ENCODE assay signal across 10 cellular contexts in the genomic region with DNA sequence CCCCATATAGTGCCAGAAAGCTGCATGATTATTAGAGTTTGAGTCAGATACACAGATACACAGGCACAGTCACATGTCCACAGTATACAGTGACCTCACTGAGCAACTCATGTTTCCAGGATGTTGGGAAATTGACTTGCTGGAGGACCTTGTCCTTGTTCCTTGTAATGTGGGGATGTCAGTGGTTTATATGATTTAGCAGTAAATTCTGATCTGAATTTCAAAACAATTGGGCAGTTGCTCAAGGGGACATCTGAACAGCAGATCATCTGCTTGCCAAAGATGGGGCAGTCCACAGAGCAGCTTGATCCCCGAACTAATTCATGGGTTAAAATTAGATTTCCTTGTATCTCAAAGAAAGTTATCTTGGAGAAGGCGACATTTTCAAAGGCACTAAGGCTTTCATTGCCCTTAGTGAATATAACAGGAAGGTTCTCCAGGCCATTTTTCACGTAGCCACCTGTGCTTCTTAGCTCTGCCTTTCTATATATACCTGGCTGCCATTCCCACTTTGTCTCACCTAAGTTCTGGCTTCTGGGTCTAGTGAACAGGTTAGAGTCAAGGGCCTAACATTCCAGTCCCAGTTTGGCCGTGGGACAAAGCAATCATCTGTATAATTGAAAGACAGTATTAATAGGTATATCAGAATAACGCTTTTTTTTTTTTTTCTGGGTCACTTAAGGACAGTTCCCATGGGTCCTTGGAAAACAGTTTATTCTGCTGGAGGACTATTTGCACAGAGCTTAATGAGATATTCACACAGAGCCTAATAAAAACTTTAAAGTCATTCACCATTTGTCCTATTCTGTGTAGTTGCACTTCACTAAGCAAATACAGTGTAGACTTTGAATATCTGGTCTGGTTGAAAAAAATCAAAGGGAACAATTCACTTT.
DNase-seq lines count a peak whose midpoint lies in the region; ATAC-seq, FAIRE-seq and TF ChIP-seq lines count a peak whose summit lies in the region.
"Had no signal": no experiment of that assay in that cellular context is flagged by ENCODE, and none has a peak within 500 bp of the region (broad histone marks: within the 10 kb centered on the region; RNA-seq: fewer than 3 reads in every experiment).

No MANE protein-coding gene starts in this region.

- H3K36me3 ChIP-seq in tibial nerve = peaks cover 0 to 8% (median 0%) of the 10 kb centered on the region in 3 donors

- H3K9me3 ChIP-seq in tibial nerve = no peaks in the 10 kb centered on the region

- TF ChIP-seq POLR2A in tibial nerve (IDR thresholded peaks at IDR 0.05) = no peak

- H3K36me3 Mint-ChIP-seq in WTC11 = no peaks in the 10 kb centered on the region
- no peaks in the 10 kb centered on the region for H3K36me3 Mint-ChIP-seq in glutamatergic neuron (ENCODE audit: unreplicated experiment)
- H3K36me3 Mint-ChIP-seq: memory B cell had no signal

- DNase-seq in NCI-H1694 treated with DMSO at 0.1 percent for 48 hours (lab: John Stamatoyannopoulos, UW) = peak; percentile 18
- no peak for DNase-seq in NCI-H1694 (lab: John Stamatoyannopoulos, UW)
- no peak for DNase-seq in WTC11 (ENCODE audit: low spot score)
- DNase-seq in tibial nerve (ENCODE audit: low spot score in 2 of 2) = peak in 1 of 2 donors; percentile 70
- no peak for DNase-seq in glutamatergic neuron

- no peaks in the 10 kb centered on the region for H3K27me3 ChIP-seq in tibial nerve

- ATAC-seq in WTC11 (no peak), HG02870 (IDR thresholded peaks at IDR 0.05; ENCODE audit: unreplicated experiment) (no peak), GM19395 (IDR thresholded peaks at IDR 0.05; ENCODE audit: unreplicated experiment) (no peak)

- no peaks in the 10 kb centered on the region for H3K4me1 Mint-ChIP-seq in WTC11
- no peaks in the 10 kb centered on the region for H3K4me1 Mint-ChIP-seq in glutamatergic neuron (ENCODE audit: low read depth, unreplicated experiment)
- H3K4me1 Mint-ChIP-seq: B cell, memory B cell had no signal

- peak in 1 of 2 donors; percentile 88 for TF ChIP-seq EP300 in tibial nerve (IDR thresholded peaks at IDR 0.05)

- POLR2A ChIA-PET in WTC11 (lab: Charles Lee) = interaction anchor here (0.7 kb wide), 1 partner anchor 1231 kb away, joined by 4 read pairs; no protein-coding TSS in a partner anchor

- H3K27ac ChIP-seq in tibial nerve = peak overlapping the region; percentile 40 to 90 (median 77)

- FAIRE-seq in islet of Langerhans (lab: Jason Lieb, UNC) = peak; percentile 82

- H3K9me3 Mint-ChIP-seq in WTC11 (no peaks in the 10 kb centered on the region), glutamatergic neuron (ENCODE audit: unreplicated experiment) (no peaks in the 10 kb centered on the region)
- H3K9me3 Mint-ChIP-seq: memory B cell had no signal

- H3K4me3 ChIP-seq in tibial nerve = no peak overlapping the region

- H3K27me3 Mint-ChIP-seq in WTC11 (ENCODE audit: low read depth) (no peaks in the 10 kb centered on the region), glutamatergic neuron (ENCODE audit: unreplicated experiment) (no peaks in the 10 kb centered on the region)
- H3K27me3 Mint-ChIP-seq: B cell, memory B cell had no signal

- peaks cover 0 to 15% (median 8%) of the 10 kb centered on the region in 4 donors for H3K4me1 ChIP-seq in tibial nerve

- WGBS in tibial nerve, 2 donors = 73 to 76% methylated on average over 5 of the region's 5 CpGs

- CTCF ChIA-PET in WTC11 (lab: Charles Lee) = interaction anchor here (1.2 kb wide), 1 partner anchor 116 kb away, joined by 3 read pairs; the partner anchor contains the start of gene HECTD1

- H3K27ac Mint-ChIP-seq in WTC11 = 0 out of 2 replicates have a peak overlapping the region, but pooled peaks have one; percentile 28
- no peak overlapping the region for H3K27ac Mint-ChIP-seq in glutamatergic neuron (ENCODE audit: unreplicated experiment)
- H3K27ac Mint-ChIP-seq: B cell, memory B cell had no signal

- no peak overlapping the region for H3K4me3 Mint-ChIP-seq in WTC11
- no peak overlapping the region for H3K4me3 Mint-ChIP-seq in glutamatergic neuron (ENCODE audit: unreplicated experiment)
- H3K4me3 Mint-ChIP-seq: B cell, memory B cell had no signal

- no peak for TF ChIP-seq CTCF in WTC11 (IDR thresholded peaks at IDR 0.05)
- TF ChIP-seq CTCF in tibial nerve (IDR thresholded peaks at IDR 0.05) = no peak
- TF ChIP-seq CTCF in glutamatergic neuron (IDR thresholded peaks at IDR 0.05; ENCODE audit: partially characterized antibody, unreplicated experiment) = no peak

TF ChIP-seq in WTC11, 78 proteins besides CTCF, POLR2A, EP300 and RAD21 (continues in another document):
- TF ChIP-seq, protein P1, sequence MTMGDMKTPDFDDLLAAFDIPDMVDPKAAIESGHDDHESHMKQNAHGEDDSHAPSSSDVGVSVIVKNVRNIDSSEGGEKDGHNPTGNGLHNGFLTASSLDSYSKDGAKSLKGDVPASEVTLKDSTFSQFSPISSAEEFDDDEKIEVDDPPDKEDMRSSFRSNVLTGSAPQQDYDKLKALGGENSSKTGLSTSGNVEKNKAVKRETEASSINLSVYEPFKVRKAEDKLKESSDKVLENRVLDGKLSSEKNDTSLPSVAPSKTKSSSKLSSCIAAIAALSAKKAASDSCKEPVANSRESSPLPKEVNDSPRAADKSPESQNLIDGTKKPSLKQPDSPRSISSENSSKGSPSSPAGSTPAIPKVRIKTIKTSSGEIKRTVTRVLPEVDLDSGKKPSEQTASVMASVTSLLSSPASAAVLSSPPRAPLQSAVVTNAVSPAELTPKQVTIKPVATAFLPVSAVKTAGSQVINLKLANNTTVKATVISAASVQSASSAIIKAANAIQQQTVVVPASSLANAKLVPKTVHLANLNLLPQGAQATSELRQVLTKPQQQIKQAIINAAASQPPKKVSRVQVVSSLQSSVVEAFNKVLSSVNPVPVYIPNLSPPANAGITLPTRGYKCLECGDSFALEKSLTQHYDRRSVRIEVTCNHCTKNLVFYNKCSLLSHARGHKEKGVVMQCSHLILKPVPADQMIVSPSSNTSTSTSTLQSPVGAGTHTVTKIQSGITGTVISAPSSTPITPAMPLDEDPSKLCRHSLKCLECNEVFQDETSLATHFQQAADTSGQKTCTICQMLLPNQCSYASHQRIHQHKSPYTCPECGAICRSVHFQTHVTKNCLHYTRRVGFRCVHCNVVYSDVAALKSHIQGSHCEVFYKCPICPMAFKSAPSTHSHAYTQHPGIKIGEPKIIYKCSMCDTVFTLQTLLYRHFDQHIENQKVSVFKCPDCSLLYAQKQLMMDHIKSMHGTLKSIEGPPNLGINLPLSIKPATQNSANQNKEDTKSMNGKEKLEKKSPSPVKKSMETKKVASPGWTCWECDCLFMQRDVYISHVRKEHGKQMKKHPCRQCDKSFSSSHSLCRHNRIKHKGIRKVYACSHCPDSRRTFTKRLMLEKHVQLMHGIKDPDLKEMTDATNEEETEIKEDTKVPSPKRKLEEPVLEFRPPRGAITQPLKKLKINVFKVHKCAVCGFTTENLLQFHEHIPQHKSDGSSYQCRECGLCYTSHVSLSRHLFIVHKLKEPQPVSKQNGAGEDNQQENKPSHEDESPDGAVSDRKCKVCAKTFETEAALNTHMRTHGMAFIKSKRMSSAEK (CRISPR knock-in tag; IDR thresholded peaks at IDR 0.05; ENCODE audit: borderline replicate concordance) = no peak
- TF ChIP-seq TEAD1 (CRISPR knock-in tag; IDR thresholded peaks at IDR 0.05) = no peak
- TF ChIP-seq, protein P2, sequence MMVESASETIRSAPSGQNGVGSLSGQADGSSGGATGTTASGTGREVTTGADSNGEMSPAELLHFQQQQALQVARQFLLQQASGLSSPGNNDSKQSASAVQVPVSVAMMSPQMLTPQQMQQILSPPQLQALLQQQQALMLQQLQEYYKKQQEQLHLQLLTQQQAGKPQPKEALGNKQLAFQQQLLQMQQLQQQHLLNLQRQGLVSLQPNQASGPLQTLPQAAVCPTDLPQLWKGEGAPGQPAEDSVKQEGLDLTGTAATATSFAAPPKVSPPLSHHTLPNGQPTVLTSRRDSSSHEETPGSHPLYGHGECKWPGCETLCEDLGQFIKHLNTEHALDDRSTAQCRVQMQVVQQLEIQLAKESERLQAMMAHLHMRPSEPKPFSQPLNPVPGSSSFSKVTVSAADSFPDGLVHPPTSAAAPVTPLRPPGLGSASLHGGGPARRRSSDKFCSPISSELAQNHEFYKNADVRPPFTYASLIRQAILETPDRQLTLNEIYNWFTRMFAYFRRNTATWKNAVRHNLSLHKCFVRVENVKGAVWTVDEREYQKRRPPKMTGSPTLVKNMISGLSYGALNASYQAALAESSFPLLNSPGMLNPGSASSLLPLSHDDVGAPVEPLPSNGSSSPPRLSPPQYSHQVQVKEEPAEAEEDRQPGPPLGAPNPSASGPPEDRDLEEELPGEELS (CRISPR knock-in tag; IDR thresholded peaks at IDR 0.05) = no peak
- no peak for TF ChIP-seq ZNF263 (CRISPR knock-in tag; IDR thresholded peaks at IDR 0.05; ENCODE audit: low read depth)
- no peak for TF ChIP-seq ELF4 (CRISPR knock-in tag; IDR thresholded peaks at IDR 0.05; ENCODE audit: low read depth)
- TF ChIP-seq NR1H2 (CRISPR knock-in tag; IDR thresholded peaks at IDR 0.05) = no peak
- TF ChIP-seq ZNF219 (CRISPR knock-in tag; IDR thresholded peaks at IDR 0.05; ENCODE audit: borderline replicate concordance) = no peak
- TF ChIP-seq, protein P3, sequence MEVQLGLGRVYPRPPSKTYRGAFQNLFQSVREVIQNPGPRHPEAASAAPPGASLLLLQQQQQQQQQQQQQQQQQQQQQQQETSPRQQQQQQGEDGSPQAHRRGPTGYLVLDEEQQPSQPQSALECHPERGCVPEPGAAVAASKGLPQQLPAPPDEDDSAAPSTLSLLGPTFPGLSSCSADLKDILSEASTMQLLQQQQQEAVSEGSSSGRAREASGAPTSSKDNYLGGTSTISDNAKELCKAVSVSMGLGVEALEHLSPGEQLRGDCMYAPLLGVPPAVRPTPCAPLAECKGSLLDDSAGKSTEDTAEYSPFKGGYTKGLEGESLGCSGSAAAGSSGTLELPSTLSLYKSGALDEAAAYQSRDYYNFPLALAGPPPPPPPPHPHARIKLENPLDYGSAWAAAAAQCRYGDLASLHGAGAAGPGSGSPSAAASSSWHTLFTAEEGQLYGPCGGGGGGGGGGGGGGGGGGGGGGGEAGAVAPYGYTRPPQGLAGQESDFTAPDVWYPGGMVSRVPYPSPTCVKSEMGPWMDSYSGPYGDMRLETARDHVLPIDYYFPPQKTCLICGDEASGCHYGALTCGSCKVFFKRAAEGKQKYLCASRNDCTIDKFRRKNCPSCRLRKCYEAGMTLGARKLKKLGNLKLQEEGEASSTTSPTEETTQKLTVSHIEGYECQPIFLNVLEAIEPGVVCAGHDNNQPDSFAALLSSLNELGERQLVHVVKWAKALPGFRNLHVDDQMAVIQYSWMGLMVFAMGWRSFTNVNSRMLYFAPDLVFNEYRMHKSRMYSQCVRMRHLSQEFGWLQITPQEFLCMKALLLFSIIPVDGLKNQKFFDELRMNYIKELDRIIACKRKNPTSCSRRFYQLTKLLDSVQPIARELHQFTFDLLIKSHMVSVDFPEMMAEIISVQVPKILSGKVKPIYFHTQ (CRISPR knock-in tag; IDR thresholded peaks at IDR 0.05) = no peak
